ENCODE assay signal across 1 cellular context in the genomic region with DNA sequence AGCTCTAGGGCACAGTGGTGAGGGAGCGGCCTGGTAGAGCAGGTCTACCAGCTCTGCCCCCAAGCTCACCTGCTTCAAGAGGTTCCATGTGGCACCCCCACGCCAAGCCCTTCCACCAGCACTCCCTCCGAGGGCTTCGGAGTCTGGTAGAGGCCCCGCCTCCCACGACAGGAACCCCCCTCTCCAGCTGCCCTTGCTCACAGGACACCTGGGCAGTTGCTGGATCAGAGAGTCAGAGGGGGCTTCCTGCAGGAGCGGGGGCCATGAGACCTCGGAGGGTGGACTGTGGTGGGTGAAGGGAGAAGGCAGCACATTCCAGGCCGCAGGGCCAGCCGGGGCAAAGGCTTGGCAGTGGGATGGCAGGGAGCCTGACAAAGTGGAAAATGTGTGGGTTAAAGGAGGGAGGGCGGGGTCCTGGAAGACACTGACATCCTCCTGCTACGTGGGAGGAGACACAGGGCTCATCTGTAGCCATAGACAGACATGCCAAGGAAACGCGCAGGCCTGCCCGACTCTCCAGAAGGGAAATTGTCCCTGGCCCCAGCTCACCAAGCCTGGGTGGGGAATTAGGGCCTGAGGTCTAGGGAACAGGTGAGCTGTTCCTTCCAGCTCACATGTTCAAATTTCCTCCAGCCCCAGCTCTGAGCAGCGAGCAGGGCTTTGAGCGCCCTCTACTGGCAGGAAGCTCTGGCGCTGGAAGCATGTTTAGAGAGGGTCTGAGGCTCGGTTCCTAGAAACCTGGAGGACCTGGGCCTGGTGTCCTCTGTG.
TF ChIP-seq lines count a peak whose summit lies in the region.

No MANE protein-coding gene starts in this region.

TF ChIP-seq in K562, 482 proteins besides CTCF, POLR2A, EP300 and RAD21 (continued from another document):
- TF ChIP-seq, protein P1, sequence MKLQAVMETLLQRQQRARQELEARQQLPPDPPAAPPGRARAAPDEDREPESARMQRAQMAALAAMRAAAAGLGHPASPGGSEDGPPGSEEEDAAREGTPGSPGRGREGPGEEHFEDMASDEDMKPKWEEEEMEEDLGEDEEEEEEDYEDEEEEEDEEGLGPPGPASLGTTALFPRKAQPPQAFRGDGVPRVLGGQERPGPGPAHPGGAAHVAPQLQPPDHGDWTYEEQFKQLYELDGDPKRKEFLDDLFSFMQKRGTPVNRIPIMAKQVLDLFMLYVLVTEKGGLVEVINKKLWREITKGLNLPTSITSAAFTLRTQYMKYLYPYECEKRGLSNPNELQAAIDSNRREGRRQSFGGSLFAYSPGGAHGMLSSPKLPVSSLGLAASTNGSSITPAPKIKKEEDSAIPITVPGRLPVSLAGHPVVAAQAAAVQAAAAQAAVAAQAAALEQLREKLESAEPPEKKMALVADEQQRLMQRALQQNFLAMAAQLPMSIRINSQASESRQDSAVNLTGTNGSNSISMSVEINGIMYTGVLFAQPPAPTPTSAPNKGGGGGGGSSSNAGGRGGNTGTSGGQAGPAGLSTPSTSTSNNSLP (IDR thresholded peaks at IDR 0.05; ENCODE audit: borderline replicate concordance, low read depth, low read length): no peak
- TF ChIP-seq, protein P2, sequence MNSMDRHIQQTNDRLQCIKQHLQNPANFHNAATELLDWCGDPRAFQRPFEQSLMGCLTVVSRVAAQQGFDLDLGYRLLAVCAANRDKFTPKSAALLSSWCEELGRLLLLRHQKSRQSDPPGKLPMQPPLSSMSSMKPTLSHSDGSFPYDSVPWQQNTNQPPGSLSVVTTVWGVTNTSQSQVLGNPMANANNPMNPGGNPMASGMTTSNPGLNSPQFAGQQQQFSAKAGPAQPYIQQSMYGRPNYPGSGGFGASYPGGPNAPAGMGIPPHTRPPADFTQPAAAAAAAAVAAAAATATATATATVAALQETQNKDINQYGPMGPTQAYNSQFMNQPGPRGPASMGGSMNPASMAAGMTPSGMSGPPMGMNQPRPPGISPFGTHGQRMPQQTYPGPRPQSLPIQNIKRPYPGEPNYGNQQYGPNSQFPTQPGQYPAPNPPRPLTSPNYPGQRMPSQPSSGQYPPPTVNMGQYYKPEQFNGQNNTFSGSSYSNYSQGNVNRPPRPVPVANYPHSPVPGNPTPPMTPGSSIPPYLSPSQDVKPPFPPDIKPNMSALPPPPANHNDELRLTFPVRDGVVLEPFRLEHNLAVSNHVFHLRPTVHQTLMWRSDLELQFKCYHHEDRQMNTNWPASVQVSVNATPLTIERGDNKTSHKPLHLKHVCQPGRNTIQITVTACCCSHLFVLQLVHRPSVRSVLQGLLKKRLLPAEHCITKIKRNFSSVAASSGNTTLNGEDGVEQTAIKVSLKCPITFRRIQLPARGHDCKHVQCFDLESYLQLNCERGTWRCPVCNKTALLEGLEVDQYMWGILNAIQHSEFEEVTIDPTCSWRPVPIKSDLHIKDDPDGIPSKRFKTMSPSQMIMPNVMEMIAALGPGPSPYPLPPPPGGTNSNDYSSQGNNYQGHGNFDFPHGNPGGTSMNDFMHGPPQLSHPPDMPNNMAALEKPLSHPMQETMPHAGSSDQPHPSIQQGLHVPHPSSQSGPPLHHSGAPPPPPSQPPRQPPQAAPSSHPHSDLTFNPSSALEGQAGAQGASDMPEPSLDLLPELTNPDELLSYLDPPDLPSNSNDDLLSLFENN (IDR thresholded peaks at IDR 0.05; ENCODE audit: low read depth in 2 of 2, low read length in 2 of 2): no peak
- TF ChIP-seq, protein P3, sequence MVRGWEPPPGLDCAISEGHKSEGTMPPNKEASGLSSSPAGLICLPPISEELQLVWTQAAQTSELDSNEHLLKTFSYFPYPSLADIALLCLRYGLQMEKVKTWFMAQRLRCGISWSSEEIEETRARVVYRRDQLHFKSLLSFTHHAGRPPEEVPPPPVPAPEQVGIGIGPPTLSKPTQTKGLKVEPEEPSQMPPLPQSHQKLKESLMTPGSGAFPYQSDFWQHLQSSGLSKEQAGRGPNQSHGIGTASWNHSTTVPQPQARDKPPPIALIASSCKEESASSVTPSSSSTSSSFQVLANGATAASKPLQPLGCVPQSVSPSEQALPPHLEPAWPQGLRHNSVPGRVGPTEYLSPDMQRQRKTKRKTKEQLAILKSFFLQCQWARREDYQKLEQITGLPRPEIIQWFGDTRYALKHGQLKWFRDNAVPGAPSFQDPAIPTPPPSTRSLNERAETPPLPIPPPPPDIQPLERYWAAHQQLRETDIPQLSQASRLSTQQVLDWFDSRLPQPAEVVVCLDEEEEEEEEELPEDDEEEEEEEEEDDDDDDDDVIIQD (CRISPR knock-in tag; IDR thresholded peaks at IDR 0.05): no peak
- TF ChIP-seq MCM3 (IDR thresholded peaks at IDR 0.05) (no peak), HLTF (IDR thresholded peaks at IDR 0.05) (no peak), BHLHE40 (IDR thresholded peaks at IDR 0.05; ENCODE audit: low read length) (0 out of 2 replicates have a peak, but pooled peaks have one; percentile 20), FOSL1 (tag; conservative IDR thresholded peaks at IDR 0.05) (no peak), PHB (CRISPR knock-in tag; IDR thresholded peaks at IDR 0.05) (no peak), XRCC5 (IDR thresholded peaks at IDR 0.05; ENCODE audit: low read depth, low read length) (0 out of 2 replicates have a peak, but pooled peaks have one; percentile 40), POLR3A (IDR thresholded peaks at IDR 0.05; ENCODE audit: borderline replicate concordance, extremely low read depth, insufficient read depth, insufficient read length) (no peak), ILF3 (IDR thresholded peaks at IDR 0.05; ENCODE audit: borderline replicate concordance) (no peak), GATAD2A (IDR thresholded peaks at IDR 0.05) (no peak), BCL6 (CRISPR knock-in tag; IDR thresholded peaks at IDR 0.05) (no peak), NR2C1 (IDR thresholded peaks at IDR 0.05) (no peak), NR2C1 (tag; IDR thresholded peaks at IDR 0.05) (no peak)
- TF ChIP-seq, protein P4, sequence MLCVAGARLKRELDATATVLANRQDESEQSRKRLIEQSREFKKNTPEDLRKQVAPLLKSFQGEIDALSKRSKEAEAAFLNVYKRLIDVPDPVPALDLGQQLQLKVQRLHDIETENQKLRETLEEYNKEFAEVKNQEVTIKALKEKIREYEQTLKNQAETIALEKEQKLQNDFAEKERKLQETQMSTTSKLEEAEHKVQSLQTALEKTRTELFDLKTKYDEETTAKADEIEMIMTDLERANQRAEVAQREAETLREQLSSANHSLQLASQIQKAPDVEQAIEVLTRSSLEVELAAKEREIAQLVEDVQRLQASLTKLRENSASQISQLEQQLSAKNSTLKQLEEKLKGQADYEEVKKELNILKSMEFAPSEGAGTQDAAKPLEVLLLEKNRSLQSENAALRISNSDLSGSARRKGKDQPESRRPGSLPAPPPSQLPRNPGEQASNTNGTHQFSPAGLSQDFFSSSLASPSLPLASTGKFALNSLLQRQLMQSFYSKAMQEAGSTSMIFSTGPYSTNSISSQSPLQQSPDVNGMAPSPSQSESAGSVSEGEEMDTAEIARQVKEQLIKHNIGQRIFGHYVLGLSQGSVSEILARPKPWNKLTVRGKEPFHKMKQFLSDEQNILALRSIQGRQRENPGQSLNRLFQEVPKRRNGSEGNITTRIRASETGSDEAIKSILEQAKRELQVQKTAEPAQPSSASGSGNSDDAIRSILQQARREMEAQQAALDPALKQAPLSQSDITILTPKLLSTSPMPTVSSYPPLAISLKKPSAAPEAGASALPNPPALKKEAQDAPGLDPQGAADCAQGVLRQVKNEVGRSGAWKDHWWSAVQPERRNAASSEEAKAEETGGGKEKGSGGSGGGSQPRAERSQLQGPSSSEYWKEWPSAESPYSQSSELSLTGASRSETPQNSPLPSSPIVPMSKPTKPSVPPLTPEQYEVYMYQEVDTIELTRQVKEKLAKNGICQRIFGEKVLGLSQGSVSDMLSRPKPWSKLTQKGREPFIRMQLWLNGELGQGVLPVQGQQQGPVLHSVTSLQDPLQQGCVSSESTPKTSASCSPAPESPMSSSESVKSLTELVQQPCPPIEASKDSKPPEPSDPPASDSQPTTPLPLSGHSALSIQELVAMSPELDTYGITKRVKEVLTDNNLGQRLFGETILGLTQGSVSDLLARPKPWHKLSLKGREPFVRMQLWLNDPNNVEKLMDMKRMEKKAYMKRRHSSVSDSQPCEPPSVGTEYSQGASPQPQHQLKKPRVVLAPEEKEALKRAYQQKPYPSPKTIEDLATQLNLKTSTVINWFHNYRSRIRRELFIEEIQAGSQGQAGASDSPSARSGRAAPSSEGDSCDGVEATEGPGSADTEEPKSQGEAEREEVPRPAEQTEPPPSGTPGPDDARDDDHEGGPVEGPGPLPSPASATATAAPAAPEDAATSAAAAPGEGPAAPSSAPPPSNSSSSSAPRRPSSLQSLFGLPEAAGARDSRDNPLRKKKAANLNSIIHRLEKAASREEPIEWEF (CRISPR knock-in tag; IDR thresholded peaks at IDR 0.05): no peak
- TF ChIP-seq, protein P5, sequence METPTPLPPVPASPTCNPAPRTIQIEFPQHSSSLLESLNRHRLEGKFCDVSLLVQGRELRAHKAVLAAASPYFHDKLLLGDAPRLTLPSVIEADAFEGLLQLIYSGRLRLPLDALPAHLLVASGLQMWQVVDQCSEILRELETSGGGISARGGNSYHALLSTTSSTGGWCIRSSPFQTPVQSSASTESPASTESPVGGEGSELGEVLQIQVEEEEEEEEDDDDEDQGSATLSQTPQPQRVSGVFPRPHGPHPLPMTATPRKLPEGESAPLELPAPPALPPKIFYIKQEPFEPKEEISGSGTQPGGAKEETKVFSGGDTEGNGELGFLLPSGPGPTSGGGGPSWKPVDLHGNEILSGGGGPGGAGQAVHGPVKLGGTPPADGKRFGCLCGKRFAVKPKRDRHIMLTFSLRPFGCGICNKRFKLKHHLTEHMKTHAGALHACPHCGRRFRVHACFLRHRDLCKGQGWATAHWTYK (CRISPR knock-in tag; IDR thresholded peaks at IDR 0.05): no peak
- TF ChIP-seq, protein P6, sequence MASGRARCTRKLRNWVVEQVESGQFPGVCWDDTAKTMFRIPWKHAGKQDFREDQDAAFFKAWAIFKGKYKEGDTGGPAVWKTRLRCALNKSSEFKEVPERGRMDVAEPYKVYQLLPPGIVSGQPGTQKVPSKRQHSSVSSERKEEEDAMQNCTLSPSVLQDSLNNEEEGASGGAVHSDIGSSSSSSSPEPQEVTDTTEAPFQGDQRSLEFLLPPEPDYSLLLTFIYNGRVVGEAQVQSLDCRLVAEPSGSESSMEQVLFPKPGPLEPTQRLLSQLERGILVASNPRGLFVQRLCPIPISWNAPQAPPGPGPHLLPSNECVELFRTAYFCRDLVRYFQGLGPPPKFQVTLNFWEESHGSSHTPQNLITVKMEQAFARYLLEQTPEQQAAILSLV (tag; IDR thresholded peaks at IDR 0.05): no peak
- TF ChIP-seq, protein P7, sequence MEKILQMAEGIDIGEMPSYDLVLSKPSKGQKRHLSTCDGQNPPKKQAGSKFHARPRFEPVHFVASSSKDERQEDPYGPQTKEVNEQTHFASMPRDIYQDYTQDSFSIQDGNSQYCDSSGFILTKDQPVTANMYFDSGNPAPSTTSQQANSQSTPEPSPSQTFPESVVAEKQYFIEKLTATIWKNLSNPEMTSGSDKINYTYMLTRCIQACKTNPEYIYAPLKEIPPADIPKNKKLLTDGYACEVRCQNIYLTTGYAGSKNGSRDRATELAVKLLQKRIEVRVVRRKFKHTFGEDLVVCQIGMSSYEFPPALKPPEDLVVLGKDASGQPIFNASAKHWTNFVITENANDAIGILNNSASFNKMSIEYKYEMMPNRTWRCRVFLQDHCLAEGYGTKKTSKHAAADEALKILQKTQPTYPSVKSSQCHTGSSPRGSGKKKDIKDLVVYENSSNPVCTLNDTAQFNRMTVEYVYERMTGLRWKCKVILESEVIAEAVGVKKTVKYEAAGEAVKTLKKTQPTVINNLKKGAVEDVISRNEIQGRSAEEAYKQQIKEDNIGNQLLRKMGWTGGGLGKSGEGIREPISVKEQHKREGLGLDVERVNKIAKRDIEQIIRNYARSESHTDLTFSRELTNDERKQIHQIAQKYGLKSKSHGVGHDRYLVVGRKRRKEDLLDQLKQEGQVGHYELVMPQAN (IDR thresholded peaks at IDR 0.05; ENCODE audit: borderline replicate concordance): no peak
- TF ChIP-seq, protein P8, sequence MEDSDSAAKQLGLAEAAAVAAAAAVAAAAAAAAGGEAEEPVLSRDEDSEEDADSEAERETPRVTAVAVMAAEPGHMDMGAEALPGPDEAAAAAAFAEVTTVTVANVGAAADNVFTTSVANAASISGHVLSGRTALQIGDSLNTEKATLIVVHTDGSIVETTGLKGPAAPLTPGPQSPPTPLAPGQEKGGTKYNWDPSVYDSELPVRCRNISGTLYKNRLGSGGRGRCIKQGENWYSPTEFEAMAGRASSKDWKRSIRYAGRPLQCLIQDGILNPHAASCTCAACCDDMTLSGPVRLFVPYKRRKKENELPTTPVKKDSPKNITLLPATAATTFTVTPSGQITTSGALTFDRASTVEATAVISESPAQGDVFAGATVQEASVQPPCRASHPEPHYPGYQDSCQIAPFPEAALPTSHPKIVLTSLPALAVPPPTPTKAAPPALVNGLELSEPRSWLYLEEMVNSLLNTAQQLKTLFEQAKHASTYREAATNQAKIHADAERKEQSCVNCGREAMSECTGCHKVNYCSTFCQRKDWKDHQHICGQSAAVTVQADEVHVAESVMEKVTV (CRISPR knock-in tag; IDR thresholded peaks at IDR 0.05): peak; percentile 47; the same call in 1 of the 2 replicates
